11 cellular contexts compared by ENCODE assay signal in the genomic region with DNA sequence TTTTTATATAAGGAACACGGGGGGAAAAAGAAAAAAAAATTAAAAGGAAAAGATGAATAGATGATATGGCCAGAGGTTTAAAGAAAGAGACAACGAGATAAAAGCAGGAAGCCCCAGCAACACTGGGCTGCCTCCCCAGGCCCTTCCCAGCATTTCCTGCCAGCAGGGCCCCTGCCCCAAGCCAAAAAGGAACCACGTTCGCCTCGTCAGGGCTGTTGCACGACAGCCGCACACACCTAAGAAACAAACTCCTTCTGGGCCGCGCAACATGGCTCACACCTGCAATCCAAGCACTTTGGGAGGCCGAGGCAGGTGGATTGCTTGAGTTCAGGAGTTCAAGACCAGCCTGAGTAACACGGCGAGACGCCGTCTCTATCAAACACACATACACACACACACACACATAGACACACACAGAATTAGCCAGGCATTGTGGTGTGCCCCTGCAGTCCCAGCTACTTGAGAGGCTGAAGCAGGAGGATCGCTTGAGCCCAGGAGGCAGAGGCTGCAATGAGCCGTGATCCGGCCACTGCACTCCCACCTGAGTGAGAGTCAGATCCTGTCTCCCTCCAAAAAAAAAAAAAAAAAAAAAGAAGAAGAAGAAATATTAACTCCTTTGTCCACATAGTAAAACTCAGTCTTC.
DNase-seq lines count a peak whose midpoint lies in the region; ATAC-seq and TF ChIP-seq lines count a peak whose summit lies in the region.
"Had no signal": no experiment of that assay in that cellular context is flagged by ENCODE, and none has a peak within 500 bp of the region (broad histone marks: within the 10 kb centered on the region; RNA-seq: fewer than 3 reads in every experiment).

No MANE protein-coding gene starts in this region.

- no peaks in the 10 kb centered on the region for H3K27me3 Mint-ChIP-seq in activated CD4-positive, alpha-beta T cell treated with anti-CD3 and anti-CD28 coated beads, Interleukin-2, amount 10 ng/mL, durations not matched to agents 24 days and 14 days
- H3K27me3 Mint-ChIP-seq in brain: no peaks in the 10 kb centered on the region

- peaks cover 0 to 89% (median 42%) of the 10 kb centered on the region in 4 donors for H3K4me1 ChIP-seq in Peyer's patch
- H3K4me1 ChIP-seq in neutrophil (ENCODE audit: control insufficient read depth in 1 of 2, insufficient read depth in 1 of 2, low read depth in 1 of 2, low read length in 1 of 2): peaks cover 77 to 84% of the 10 kb centered on the region in 2 experiments

- TF ChIP-seq CTCF in Peyer's patch (IDR thresholded peaks at IDR 0.05) (no peak), brain (conservative IDR thresholded peaks at IDR 0.05) (no peak), neutrophil (IDR thresholded peaks at IDR 0.05) (no peak)

- H3K27ac Mint-ChIP-seq in activated CD4-positive, alpha-beta T cell treated with anti-CD3 and anti-CD28 coated beads, Interleukin-2, amount 10 ng/mL, durations not matched to agents 24 days and 14 days: peak overlapping the region; percentile 84
- H3K27ac Mint-ChIP-seq in brain: peak overlapping the region; percentile 39 to 83 (median 78)

- H3K9me3 ChIP-seq in Peyer's patch: no peaks in the 10 kb centered on the region
- no peaks in the 10 kb centered on the region for H3K9me3 ChIP-seq in neutrophil
- H3K9me3 ChIP-seq: lower lobe of right lung had no signal

- no peaks in the 10 kb centered on the region for H3K27me3 ChIP-seq in Peyer's patch
- no peaks in the 10 kb centered on the region for H3K27me3 ChIP-seq in neutrophil

- peak overlapping the region; percentile 58 for H3K4me3 Mint-ChIP-seq in activated CD4-positive, alpha-beta T cell treated with anti-CD3 and anti-CD28 coated beads, Interleukin-2, amount 10 ng/mL, durations not matched to agents 24 days and 14 days
- H3K4me3 Mint-ChIP-seq in brain: no peak overlapping the region

- peaks cover 79% of the 10 kb centered on the region for H3K4me1 Mint-ChIP-seq in activated CD4-positive, alpha-beta T cell treated with anti-CD3 and anti-CD28 coated beads, Interleukin-2, amount 10 ng/mL, durations not matched to agents 24 days and 14 days
- peaks cover 83% of the 10 kb centered on the region for H3K4me1 Mint-ChIP-seq in brain

- intact Hi-C loops in activated CD4-positive, alpha-beta T cell treated with anti-CD3 and anti-CD28 coated beads, Interleukin-2, amount 10 ng/mL, durations not matched to agents 24 days and 14 days (cut with micrococcal nuclease): loop anchor here (5.0 kb wide), 3 partner anchors 35 to 75 kb away; no protein-coding TSS in a partner anchor

- H3K36me3 Mint-ChIP-seq in activated CD4-positive, alpha-beta T cell treated with anti-CD3 and anti-CD28 coated beads, Interleukin-2, amount 10 ng/mL, durations not matched to agents 24 days and 14 days (ENCODE audit: low read depth): peaks cover 2% of the 10 kb centered on the region
- H3K36me3 Mint-ChIP-seq in brain: no peaks in the 10 kb centered on the region

- peak; percentile 83 for DNase-seq in activated CD4-positive, alpha-beta T cell treated with anti-CD3 and anti-CD28 coated beads, Interleukin-2, amount 10 ng/mL, durations not matched to agents 24 days and 14 days
- DNase-seq in activated CD4-positive, alpha-beta T cell treated with anti-CD3 and anti-CD28 coated beads for 4 hours: no peak
- DNase-seq in Peyer's patch (peak in 2 of 3 donors; percentile 29 to 58), NCI-H1092 treated with DMSO at 0.1 percent for 48 hours (lab: John Stamatoyannopoulos, UW) (no peak)
- DNase-seq: ACHN; activated CD4-positive, alpha-beta T cell treated with anti-CD3 and anti-CD28 coated beads, Interleukin-2, amount 50 U/mL, for 4 hours; lower lobe of right lung had no signal

- H3K36me3 ChIP-seq in Peyer's patch (no peaks in the 10 kb centered on the region), neutrophil (no peaks in the 10 kb centered on the region)
- H3K36me3 ChIP-seq: lower lobe of right lung had no signal

- H3K9me3 Mint-ChIP-seq in activated CD4-positive, alpha-beta T cell treated with anti-CD3 and anti-CD28 coated beads, Interleukin-2, amount 10 ng/mL, durations not matched to agents 24 days and 14 days: no peaks in the 10 kb centered on the region
- H3K9me3 Mint-ChIP-seq in brain: no peaks in the 10 kb centered on the region

- no peak for ATAC-seq in GM18870 (IDR thresholded peaks at IDR 0.05; ENCODE audit: unreplicated experiment)
- ATAC-seq in HG03565 (IDR thresholded peaks at IDR 0.05; ENCODE audit: unreplicated experiment): no peak

- H3K4me3 ChIP-seq in Peyer's patch: peak overlapping the region in 1 of 4 donors; percentile 4
- peak overlapping the region; percentile 27 to 35 for H3K4me3 ChIP-seq in neutrophil (ENCODE audit: low read depth in 1 of 2, low read length in 1 of 2)
- H3K4me3 ChIP-seq: lower lobe of right lung had no signal

- TF ChIP-seq POLR2A in Peyer's patch (IDR thresholded peaks at IDR 0.05): no peak

- peak overlapping the region in 1 of 4 donors; percentile 40 for H3K27ac ChIP-seq in Peyer's patch
- peak overlapping the region; percentile 85 for H3K27ac ChIP-seq in neutrophil
- H3K27ac ChIP-seq: lower lobe of right lung had no signal

Comparison
In these comparisons a context has a peak if more than half of its experiments do, and no peak if none do; other contexts are left out.
1. DNase-seq: peak in activated CD4-positive, alpha-beta T cell treated with anti-CD3 and anti-CD28 coated beads, Interleukin-2, amount 10 ng/mL, durations not matched to agents 24 days and 14 days (single experiment) and Peyer's patch (2 of 3); none in activated CD4-positive, alpha-beta T cell treated with anti-CD3 and anti-CD28 coated beads for 4 hours (0 of 2) and NCI-H1092 treated with DMSO at 0.1 percent for 48 hours (single experiment).